ENCODE assay signal across 30 cellular contexts in the genomic region with DNA sequence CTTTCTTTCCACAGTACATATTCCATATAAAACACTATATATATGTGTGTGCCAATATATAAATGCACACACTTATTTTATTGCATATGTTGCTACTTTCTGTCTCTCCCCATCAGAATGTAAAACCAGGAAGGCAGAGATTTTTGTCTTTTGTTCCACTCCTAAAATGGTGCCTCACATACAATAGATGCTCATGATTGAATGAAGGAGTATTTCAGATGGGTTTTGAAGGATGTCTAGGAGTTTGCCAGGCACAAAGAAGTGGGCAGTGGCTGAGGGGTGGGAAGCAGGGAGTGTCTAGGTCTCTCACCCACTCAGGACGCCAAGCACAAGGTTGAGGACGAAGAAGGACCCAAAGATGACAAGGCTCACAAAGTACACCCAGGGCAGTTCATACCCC. TPM values are rescaled to one million over a fixed set of nuclear protein-coding genes. Genes with fewer than 3 reads are reported as not detected.
"Had no signal": no experiment of that assay in that cellular context is flagged by ENCODE, and none has a peak within 500 bp of the region (broad histone marks: within the 10 kb centered on the region; RNA-seq: fewer than 3 reads in every experiment).

No MANE protein-coding gene starts in this region.

- ATAC-seq: activated CD8-positive, alpha-beta T cell treated with anti-CD3 and anti-CD28 coated beads, Interleukin-2, amount 10 ng/mL, durations not matched to agents 7 days and 5 days; activated naive CD8-positive, alpha-beta T cell treated with anti-CD3 and anti-CD28 coated beads, Interleukin-2, amount 50 U/mL, for 24 hours; activated T-cell treated with anti-CD3 and anti-CD28 coated beads, Interleukin-2, amount 50 U/mL, for 4 hours; activated T-helper 17 cell treated with anti-CD3 and anti-CD28 coated beads, Interleukin-2, amount 50 U/mL, for 72 hours; body of pancreas; effector memory CD8-positive, alpha-beta T cell; foreskin keratinocyte; gastrocnemius medialis; heart right ventricle; T-cell had no signal

- H3K4me1 ChIP-seq: adrenal gland, body of pancreas, foreskin keratinocyte, gastrocnemius medialis had no signal

- H3K4me1 Mint-ChIP-seq: activated naive CD4-positive, alpha-beta T cell treated with anti-CD3 and anti-CD28 coated beads, Interleukin-2, amount 50 U/mL, for 24 hours had no signal

- H3K4me3 ChIP-seq: adrenal gland, body of pancreas, esophagus muscularis mucosa, gastrocnemius medialis, heart right ventricle, hepatocyte had no signal

- H3K79me2 ChIP-seq: hepatocyte had no signal

- H3K27ac Mint-ChIP-seq: activated CD4-positive, alpha-beta T cell treated with anti-CD3 and anti-CD28 coated beads, Interleukin-2, amount 10 ng/mL, durations not matched to agents 7 days and 5 days; activated CD8-positive, alpha-beta T cell treated with anti-CD3 and anti-CD28 coated beads, Interleukin-2, amount 10 ng/mL, durations not matched to agents 7 days and 5 days; activated naive CD4-positive, alpha-beta T cell treated with anti-CD3 and anti-CD28 coated beads for 36 hours; activated naive CD4-positive, alpha-beta T cell treated with anti-CD3 and anti-CD28 coated beads, Interleukin-2, amount 50 U/mL, for 24 hours; activated naive CD8-positive, alpha-beta T cell treated with anti-CD3 and anti-CD28 coated beads for 36 hours; activated naive CD8-positive, alpha-beta T cell treated with anti-CD3 and anti-CD28 coated beads, Interleukin-2, amount 50 U/mL, for 24 hours; activated T-helper 17 cell treated with anti-CD3 and anti-CD28 coated beads, Interleukin-2, amount 50 U/mL, for 72 hours; T-cell had no signal

- H3K27ac ChIP-seq: adrenal gland, body of pancreas, esophagus muscularis mucosa, foreskin keratinocyte, gastrocnemius medialis, heart right ventricle, hepatocyte had no signal

- H3K36me3 ChIP-seq: adrenal gland, esophagus muscularis mucosa, gastrocnemius medialis, heart right ventricle had no signal

- H3K9me3 Mint-ChIP-seq: activated CD4-positive, alpha-beta T cell treated with anti-CD3 and anti-CD28 coated beads, Interleukin-2, amount 10 ng/mL, durations not matched to agents 7 days and 5 days; activated naive CD4-positive, alpha-beta T cell treated with anti-CD3 and anti-CD28 coated beads for 36 hours; activated naive CD4-positive, alpha-beta T cell treated with anti-CD3 and anti-CD28 coated beads, Interleukin-2, amount 50 U/mL, for 24 hours; activated naive CD8-positive, alpha-beta T cell treated with anti-CD3 and anti-CD28 coated beads for 36 hours; activated naive CD8-positive, alpha-beta T cell treated with anti-CD3 and anti-CD28 coated beads, Interleukin-2, amount 50 U/mL, for 24 hours; activated T-cell treated with anti-CD3 and anti-CD28 coated beads, Interleukin-2, amount 50 U/mL, for 4 hours; activated T-helper 17 cell treated with anti-CD3 and anti-CD28 coated beads, Interleukin-2, amount 50 U/mL, for 72 hours; effector memory CD8-positive, alpha-beta T cell; T-cell had no signal

- H2AFZ ChIP-seq: hepatocyte had no signal

- DNase-seq: activated CD4-positive, alpha-beta T cell treated with anti-CD3 and anti-CD28 coated beads for 1 hour; activated CD4-positive, alpha-beta T cell treated with anti-CD3 and anti-CD28 coated beads for 4 hours; activated CD4-positive, alpha-beta T cell treated with anti-CD3 and anti-CD28 coated beads, Interleukin-2, amount 10 ng/mL, durations not matched to agents 7 days and 5 days; activated CD4-positive, alpha-beta T cell treated with anti-CD3 and anti-CD28 coated beads, Interleukin-2, amount 50 U/mL, for 4 hours; activated CD8-positive, alpha-beta T cell treated with anti-CD3 and anti-CD28 coated beads, Interleukin-2, amount 10 ng/mL, durations not matched to agents 7 days and 5 days; activated effector memory CD4-positive, alpha-beta T cell treated with Interleukin-2 at 50 U/mL for 16 hours; activated naive CD4-positive, alpha-beta T cell treated with anti-CD3 and anti-CD28 coated beads for 36 hours; activated naive CD8-positive, alpha-beta T cell treated with anti-CD3 and anti-CD28 coated beads for 36 hours; activated naive CD8-positive, alpha-beta T cell treated with anti-CD3 and anti-CD28 coated beads, Interleukin-2, amount 50 U/mL, for 24 hours; activated T-cell treated with anti-CD3 and anti-CD28 coated beads, Interleukin-2, amount 50 U/mL, for 4 hours; adrenal gland; amygdala; aorta; body of pancreas; caudate nucleus; cortex of kidney; dermis blood vessel endothelial cell; effector CD4-positive, alpha-beta T cell; effector memory CD8-positive, alpha-beta T cell; erythroblast; foreskin keratinocyte; gastrocnemius medialis; heart right ventricle; T-cell; T-helper 2 cell had no signal

- H3K4me2 ChIP-seq: hepatocyte had no signal

- H3K9me3 ChIP-seq: adrenal gland, body of pancreas, esophagus muscularis mucosa, gastrocnemius medialis had no signal

- H3K36me3 Mint-ChIP-seq: activated naive CD4-positive, alpha-beta T cell treated with anti-CD3 and anti-CD28 coated beads, Interleukin-2, amount 50 U/mL, for 24 hours; activated naive CD8-positive, alpha-beta T cell treated with anti-CD3 and anti-CD28 coated beads for 36 hours; T-cell had no signal

- H3K4me3 Mint-ChIP-seq: activated CD4-positive, alpha-beta T cell treated with anti-CD3 and anti-CD28 coated beads, Interleukin-2, amount 10 ng/mL, durations not matched to agents 7 days and 5 days; activated CD8-positive, alpha-beta T cell treated with anti-CD3 and anti-CD28 coated beads, Interleukin-2, amount 10 ng/mL, durations not matched to agents 7 days and 5 days; activated naive CD4-positive, alpha-beta T cell treated with anti-CD3 and anti-CD28 coated beads for 36 hours; activated naive CD4-positive, alpha-beta T cell treated with anti-CD3 and anti-CD28 coated beads, Interleukin-2, amount 50 U/mL, for 24 hours; activated naive CD8-positive, alpha-beta T cell treated with anti-CD3 and anti-CD28 coated beads for 36 hours; activated naive CD8-positive, alpha-beta T cell treated with anti-CD3 and anti-CD28 coated beads, Interleukin-2, amount 50 U/mL, for 24 hours; activated T-cell treated with anti-CD3 and anti-CD28 coated beads, Interleukin-2, amount 50 U/mL, for 4 hours; activated T-helper 17 cell treated with anti-CD3 and anti-CD28 coated beads, Interleukin-2, amount 50 U/mL, for 72 hours; effector memory CD8-positive, alpha-beta T cell; T-cell had no signal

- H3K27me3 Mint-ChIP-seq: activated naive CD4-positive, alpha-beta T cell treated with anti-CD3 and anti-CD28 coated beads, Interleukin-2, amount 50 U/mL, for 24 hours; activated naive CD8-positive, alpha-beta T cell treated with anti-CD3 and anti-CD28 coated beads, Interleukin-2, amount 50 U/mL, for 24 hours; activated T-helper 17 cell treated with anti-CD3 and anti-CD28 coated beads, Interleukin-2, amount 50 U/mL, for 72 hours had no signal

- H3K27me3 ChIP-seq: body of pancreas, foreskin keratinocyte, heart right ventricle, hepatocyte had no signal

RNA-seq across cellular contexts. Expression of gene CACNA1F, which starts 5.4 kb away (rescaled TPM):
- total RNA-seq: chondrocyte, foreskin keratinocyte, gastrocnemius medialis had no signal

RNA-seq across cellular contexts. Expression of gene FOXP3, which starts 36.8 kb away (rescaled TPM):
- total RNA-seq: body of pancreas, esophagus muscularis mucosa, gastrocnemius medialis had no signal
- polyA plus RNA-seq: aorta, hepatocyte had no signal
